1 cellular context compared by ENCODE assay signal in genomic region chr19:4543856-4544647, GRCh38.
TF ChIP-seq lines count a peak whose summit lies in the region.

No MANE protein-coding gene starts in this region.

TF ChIP-seq in HepG2, 621 proteins besides CTCF, POLR2A, EP300 and RAD21:
- TF ChIP-seq AGO2 (optimal IDR thresholded peaks at IDR 0.05; ENCODE audit: low read depth, low read length), result peak; percentile 66
- TF ChIP-seq KLF9 (CRISPR knock-in tag; IDR thresholded peaks at IDR 0.05; ENCODE audit: low read depth), result no peak
- peak; percentile 51; the same call in 1 of the 2 replicates for TF ChIP-seq ZBTB38 (CRISPR knock-in tag; IDR thresholded peaks at IDR 0.05)
- TF ChIP-seq, protein P1, sequence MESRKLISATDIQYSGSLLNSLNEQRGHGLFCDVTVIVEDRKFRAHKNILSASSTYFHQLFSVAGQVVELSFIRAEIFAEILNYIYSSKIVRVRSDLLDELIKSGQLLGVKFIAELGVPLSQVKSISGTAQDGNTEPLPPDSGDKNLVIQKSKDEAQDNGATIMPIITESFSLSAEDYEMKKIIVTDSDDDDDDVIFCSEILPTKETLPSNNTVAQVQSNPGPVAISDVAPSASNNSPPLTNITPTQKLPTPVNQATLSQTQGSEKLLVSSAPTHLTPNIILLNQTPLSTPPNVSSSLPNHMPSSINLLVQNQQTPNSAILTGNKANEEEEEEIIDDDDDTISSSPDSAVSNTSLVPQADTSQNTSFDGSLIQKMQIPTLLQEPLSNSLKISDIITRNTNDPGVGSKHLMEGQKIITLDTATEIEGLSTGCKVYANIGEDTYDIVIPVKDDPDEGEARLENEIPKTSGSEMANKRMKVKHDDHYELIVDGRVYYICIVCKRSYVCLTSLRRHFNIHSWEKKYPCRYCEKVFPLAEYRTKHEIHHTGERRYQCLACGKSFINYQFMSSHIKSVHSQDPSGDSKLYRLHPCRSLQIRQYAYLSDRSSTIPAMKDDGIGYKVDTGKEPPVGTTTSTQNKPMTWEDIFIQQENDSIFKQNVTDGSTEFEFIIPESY (CRISPR knock-in tag; IDR thresholded peaks at IDR 0.05), result peak; percentile 63
